In genomic region chr19:6997679-6998445, GRCh38 we compare ENCODE assay signal across 14 cellular contexts. TPM values are rescaled to one million over a fixed set of nuclear protein-coding genes. Genes with fewer than 3 reads are reported as not detected.
DNase-seq lines count a peak whose midpoint lies in the region; ATAC-seq, FAIRE-seq and TF ChIP-seq lines count a peak whose summit lies in the region.
"Had no signal": no experiment of that assay in that cellular context is flagged by ENCODE, and none has a peak within 500 bp of the region (broad histone marks: within the 10 kb centered on the region; RNA-seq: fewer than 3 reads in every experiment).

No MANE protein-coding gene starts in this region.

- H3K9me3 ChIP-seq in GM23248 (ENCODE audit: low read depth) (no peaks in the 10 kb centered on the region), small intestine (ENCODE audit: control insufficient read depth, low read depth) (no peaks in the 10 kb centered on the region)
- H3K9me3 ChIP-seq: Caco-2 had no signal

- H3K9ac ChIP-seq in GM23248 = no peak overlapping the region

- no peaks in the 10 kb centered on the region for H4K20me1 ChIP-seq in GM23248 (ENCODE audit: insufficient read depth)

- FAIRE-seq in small intestine (lab: Jason Lieb, UNC) = no peak

- ATAC-seq in HG03159 (IDR thresholded peaks at IDR 0.05; ENCODE audit: unreplicated experiment) = no peak
- ATAC-seq in GM18870 (IDR thresholded peaks at IDR 0.05; ENCODE audit: unreplicated experiment) = no peak
- ATAC-seq in GM21515 (IDR thresholded peaks at IDR 0.05; ENCODE audit: unreplicated experiment) = no peak

- no peak overlapping the region for H2AFZ ChIP-seq in GM23248

- no peak for TF ChIP-seq CTCF in fibroblast of mammary gland (conservative IDR thresholded peaks at IDR 0.05; ENCODE audit: control insufficient read depth, insufficient read depth, low read depth, low read length)

- H3K79me2 ChIP-seq in GM23248 (ENCODE audit: insufficient read depth) = no peaks in the 10 kb centered on the region

- H3K27ac ChIP-seq in GM23248 = no peak overlapping the region
- no peak overlapping the region for H3K27ac ChIP-seq in small intestine (ENCODE audit: low read depth in 1 of 2, low read length in 1 of 2)

- no peak overlapping the region for H3K4me2 ChIP-seq in GM23248 (ENCODE audit: unreplicated experiment)

- no peaks in the 10 kb centered on the region for H3K9me2 ChIP-seq in GM23248 (ENCODE audit: insufficient read depth)

- H3K27me3 ChIP-seq in GM23248 (replicated peaks; ENCODE audit: insufficient read depth) (no peaks in the 10 kb centered on the region), small intestine (ENCODE audit: control insufficient read depth in 2 of 2, insufficient read depth in 2 of 2, low read length in 2 of 2) (no peaks in the 10 kb centered on the region)

- DNase-seq in Ammon's horn (ENCODE audit: low spot score) (peak; percentile 23), GM23248 (peak; percentile 57), SKM-1 treated with dmso at 0.1 percent for 144 hours (lab: John Stamatoyannopoulos, UW; ENCODE audit: unreplicated experiment) (peak; percentile 82), fibroblast of mammary gland (ENCODE audit: low read depth) (peak; percentile 8), small intestine (no peak)
- DNase-seq: activated CD4-positive, alpha-beta T cell treated with anti-CD3 and anti-CD28 coated beads, Interleukin-2, amount 50 U/mL, for 48 hours; Caco-2; HFFc6; nucleus accumbens had no signal

- H3K4me3 ChIP-seq in GM23248 (no peak overlapping the region), fibroblast of mammary gland (ENCODE audit: control insufficient read depth, low read depth, low read length) (no peak overlapping the region), small intestine (ENCODE audit: low read depth in 1 of 2, low read length in 2 of 2) (no peak overlapping the region)

- H3K36me3 ChIP-seq in GM23248 (ENCODE audit: low read depth) (no peaks in the 10 kb centered on the region), small intestine (ENCODE audit: control insufficient read depth in 2 of 2, insufficient read depth in 2 of 2, low read length in 2 of 2) (no peaks in the 10 kb centered on the region)

- no peaks in the 10 kb centered on the region for H3F3A ChIP-seq in GM23248 (ENCODE audit: insufficient read depth)

- in situ Hi-C loops in GM23248 (cut with MboI) = no loop called here

- WGBS in GM23248 (ENCODE audit: low coverage in 1 of 2, low lambda C conversion rate in 2 of 2, missing lambda C conversion rate in 2 of 2), 2 experiments = 75 to 79% methylated on average over 15 of the region's 15 CpGs
- 79 to 87% (median 82%) methylated on average over 15 of the region's 15 CpGs for WGBS in small intestine, 3 donors

- peaks cover 4% of the 10 kb centered on the region; the same call in 1 of the 2 replicates for H3K4me1 ChIP-seq in GM23248 (ENCODE audit: insufficient read depth)
- no peaks in the 10 kb centered on the region for H3K4me1 ChIP-seq in small intestine (ENCODE audit: control insufficient read depth in 2 of 2, insufficient read depth in 1 of 2, low read depth in 1 of 2, low read length in 1 of 2)
- H3K4me1 ChIP-seq: Caco-2 had no signal

RNA-seq across cellular contexts. Expression of gene MBD3L2B, which starts 23.4 kb away (rescaled TPM):
- not detected in 2 replicates for total RNA-seq in GM23248 (2014; rRNA removed; shearing (Covaris generic))
- polyA plus RNA-seq in GM23248 (2016; fragmentation: Nextera tagmentation; extraction: Ambion mirVana) = not detected in 2 replicates
- not detected for polyA plus RNA-seq in small intestine
- total RNA-seq: Caco-2, glomerular endothelial cell, HFFc6, liver had no signal
- polyA plus RNA-seq: liver had no signal

RNA-seq across cellular contexts. Expression of gene MBD3L5, which starts 32.5 kb away (rescaled TPM):
- not detected in 2 replicates for total RNA-seq in GM23248 (2014; rRNA removed; shearing (Covaris generic))
- polyA plus RNA-seq in GM23248 (2016; fragmentation: Nextera tagmentation; extraction: Ambion mirVana) = not detected in 2 replicates
- not detected for polyA plus RNA-seq in small intestine
- total RNA-seq: Caco-2, glomerular endothelial cell, HFFc6, liver had no signal
- polyA plus RNA-seq: liver had no signal

RNA-seq across cellular contexts. Expression of gene MBD3L4, which starts 42.1 kb away (rescaled TPM):
- not detected in 2 replicates for total RNA-seq in GM23248 (2014; rRNA removed; shearing (Covaris generic))
- not detected in 2 replicates for polyA plus RNA-seq in GM23248 (2016; fragmentation: Nextera tagmentation; extraction: Ambion mirVana)
- polyA plus RNA-seq in small intestine = not detected
- total RNA-seq: Caco-2, glomerular endothelial cell, HFFc6, liver had no signal
- polyA plus RNA-seq: liver had no signal

RNA-seq across cellular contexts. Expression of gene MBD3L2, which starts 51.3 kb away (rescaled TPM):
- total RNA-seq in GM23248 (2014; rRNA removed; shearing (Covaris generic)) = not detected in 2 replicates
- polyA plus RNA-seq in GM23248 (2016; fragmentation: Nextera tagmentation; extraction: Ambion mirVana) (not detected in 2 replicates), small intestine (not detected)
- total RNA-seq: Caco-2, glomerular endothelial cell, HFFc6, liver had no signal
- polyA plus RNA-seq: liver had no signal
